Comparison of ENCODE assay signal across 8 cellular contexts in the genomic region with DNA sequence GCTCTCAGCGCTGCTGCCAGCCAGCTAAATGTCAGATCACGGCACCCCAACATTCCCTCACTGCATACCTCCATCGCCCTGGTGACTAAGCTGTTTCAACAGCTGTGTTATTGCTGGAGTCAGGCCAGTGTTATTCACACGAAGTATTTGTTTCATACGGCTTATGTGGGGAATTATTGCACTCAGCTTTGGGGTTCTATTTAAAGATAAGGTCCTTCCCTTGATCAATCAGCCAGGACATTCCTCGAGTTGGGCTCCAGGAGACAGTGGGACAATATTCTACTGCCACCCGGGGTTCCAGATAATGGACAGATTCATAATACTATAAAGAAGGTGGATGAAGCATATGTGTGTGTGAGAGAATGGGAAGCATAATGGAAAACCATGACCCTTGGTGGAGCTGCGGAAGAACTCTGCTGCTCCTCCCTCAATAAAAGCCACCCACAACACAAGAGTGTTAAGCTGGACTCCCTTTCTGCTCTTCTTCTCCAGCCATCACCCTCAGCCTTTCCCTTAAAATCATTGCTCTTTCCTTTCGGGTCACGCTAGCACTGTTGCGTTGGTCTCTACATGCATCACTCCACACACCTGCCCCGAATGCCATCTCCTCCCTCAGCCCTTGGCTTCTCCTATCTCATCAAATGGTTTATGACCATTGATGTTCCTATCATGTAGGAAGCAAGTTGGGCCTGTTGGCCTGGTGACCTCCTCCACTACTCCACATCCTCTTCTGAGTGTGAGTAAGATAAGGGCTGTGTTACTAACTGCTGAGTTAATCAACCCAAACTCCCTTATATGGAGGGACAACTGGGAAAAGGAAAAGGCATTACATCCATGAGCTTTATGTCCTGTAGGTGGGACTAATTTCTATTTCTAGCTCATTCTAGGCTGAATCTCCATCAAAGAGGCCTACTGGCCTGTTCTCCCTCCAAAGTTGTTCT. TPM values are rescaled to one million over a fixed set of nuclear protein-coding genes. Genes with fewer than 3 reads are reported as not detected.
DNase-seq lines count a peak whose midpoint lies in the region; ATAC-seq and TF ChIP-seq lines count a peak whose summit lies in the region.

No MANE protein-coding gene starts in this region.

- no peaks in the 10 kb centered on the region for H3K36me3 ChIP-seq in urinary bladder (ENCODE audit: insufficient read depth)

- DNase-seq in Right ventricle myocardium inferior (ENCODE audit: missing footprints): no peak
- DNase-seq in cardiac septum (ENCODE audit: low spot score): no peak
- peak; percentile 97 for DNase-seq in choroid plexus epithelial cell (ENCODE audit: low read depth)
- DNase-seq in lung microvascular endothelial cell (ENCODE audit: low read depth in 2 of 2): peak; percentile 97 to 98
- no peak for DNase-seq in naive thymus-derived CD8-positive, alpha-beta T cell

- H3K27ac Mint-ChIP-seq in naive thymus-derived CD8-positive, alpha-beta T cell: no peak overlapping the region

- H3K4me1 Mint-ChIP-seq in naive thymus-derived CD8-positive, alpha-beta T cell: no peaks in the 10 kb centered on the region

- no peaks in the 10 kb centered on the region for H3K36me3 Mint-ChIP-seq in naive thymus-derived CD8-positive, alpha-beta T cell

- H3K27ac ChIP-seq in urinary bladder (ENCODE audit: low read depth): peak overlapping the region; percentile 26

- POLR2A ChIA-PET in naive thymus-derived CD8-positive, alpha-beta T cell (lab: Charles Lee): no interaction called here

- H3K27me3 Mint-ChIP-seq in naive thymus-derived CD8-positive, alpha-beta T cell: peaks cover 0 to 27% (median 1%) of the 10 kb centered on the region in 5 donors

- H3K9me3 Mint-ChIP-seq in naive thymus-derived CD8-positive, alpha-beta T cell: peaks cover 0 to 9% (median 4%) of the 10 kb centered on the region in 9 donors

- H3K4me3 ChIP-seq in choroid plexus epithelial cell (ENCODE audit: low read depth, low read length) (no peak overlapping the region), urinary bladder (ENCODE audit: low read depth, low read length) (no peak overlapping the region)

- TF ChIP-seq CTCF in choroid plexus epithelial cell (conservative IDR thresholded peaks at IDR 0.05; ENCODE audit: low read depth, low read length): no peak

- H3K4me1 ChIP-seq in urinary bladder (ENCODE audit: insufficient read depth): no peaks in the 10 kb centered on the region

- 38% methylated on average over 12 of the region's 12 CpGs for WGBS in urinary bladder

- intact Hi-C loops in Right ventricle myocardium inferior (cut with DNase I): loop anchor here (2.0 to 5.0 kb wide), 2 partner anchors 42 to 56 kb away; no protein-coding TSS in a partner anchor
- intact Hi-C loops in cardiac septum (cut with DNase I): loop anchor here (2.0 kb wide), 2 partner anchors 22 to 56 kb away; no protein-coding TSS in a partner anchor

- ATAC-seq in Right ventricle myocardium inferior (peak; percentile 63), GM21447 (IDR thresholded peaks at IDR 0.05; ENCODE audit: unreplicated experiment) (no peak), HG02970 (IDR thresholded peaks at IDR 0.05; ENCODE audit: low FRiP score, unreplicated experiment) (no peak)
- ATAC-seq in naive thymus-derived CD8-positive, alpha-beta T cell: no peak

- H3K4me3 Mint-ChIP-seq in naive thymus-derived CD8-positive, alpha-beta T cell: no peak overlapping the region

RNA-seq across cellular contexts. Expression of a gene that starts 57.9 kb away (rescaled TPM):
- 97.2 TPM for total RNA-seq in Right ventricle myocardium inferior
- 78.0 TPM for total RNA-seq in cardiac septum
- total RNA-seq in lung microvascular endothelial cell: 20.2 and 47.9 TPM in 2 replicates
- total RNA-seq in urinary bladder: 98.7 TPM
- 107 TPM for polyA plus RNA-seq in urinary bladder
- total RNA-seq in naive thymus-derived CD8-positive, alpha-beta T cell: not detected
- polyA plus RNA-seq in naive thymus-derived CD8-positive, alpha-beta T cell: not detected

Comparison
In these comparisons a context has a peak if more than half of its experiments do, and no peak if none do; other contexts are left out.
1. DNase-seq: peak in choroid plexus epithelial cell (single experiment) and lung microvascular endothelial cell (2 of 2); none in Right ventricle myocardium inferior (single experiment), cardiac septum (single experiment) and naive thymus-derived CD8-positive, alpha-beta T cell (0 of 10).
2. RNA of a gene that starts 57.9 kb away (total RNA-seq): 98.7 TPM in urinary bladder (single experiment), 97.2 TPM in Right ventricle myocardium inferior (single experiment), 78.0 TPM in cardiac septum (single experiment) and 20.2 to 47.9 TPM in lung microvascular endothelial cell; not detected in naive thymus-derived CD8-positive, alpha-beta T cell; every median in the first group is over 10 times any median in the second.